Comparison of ENCODE assay signal across 1 cellular context in the genomic region with DNA sequence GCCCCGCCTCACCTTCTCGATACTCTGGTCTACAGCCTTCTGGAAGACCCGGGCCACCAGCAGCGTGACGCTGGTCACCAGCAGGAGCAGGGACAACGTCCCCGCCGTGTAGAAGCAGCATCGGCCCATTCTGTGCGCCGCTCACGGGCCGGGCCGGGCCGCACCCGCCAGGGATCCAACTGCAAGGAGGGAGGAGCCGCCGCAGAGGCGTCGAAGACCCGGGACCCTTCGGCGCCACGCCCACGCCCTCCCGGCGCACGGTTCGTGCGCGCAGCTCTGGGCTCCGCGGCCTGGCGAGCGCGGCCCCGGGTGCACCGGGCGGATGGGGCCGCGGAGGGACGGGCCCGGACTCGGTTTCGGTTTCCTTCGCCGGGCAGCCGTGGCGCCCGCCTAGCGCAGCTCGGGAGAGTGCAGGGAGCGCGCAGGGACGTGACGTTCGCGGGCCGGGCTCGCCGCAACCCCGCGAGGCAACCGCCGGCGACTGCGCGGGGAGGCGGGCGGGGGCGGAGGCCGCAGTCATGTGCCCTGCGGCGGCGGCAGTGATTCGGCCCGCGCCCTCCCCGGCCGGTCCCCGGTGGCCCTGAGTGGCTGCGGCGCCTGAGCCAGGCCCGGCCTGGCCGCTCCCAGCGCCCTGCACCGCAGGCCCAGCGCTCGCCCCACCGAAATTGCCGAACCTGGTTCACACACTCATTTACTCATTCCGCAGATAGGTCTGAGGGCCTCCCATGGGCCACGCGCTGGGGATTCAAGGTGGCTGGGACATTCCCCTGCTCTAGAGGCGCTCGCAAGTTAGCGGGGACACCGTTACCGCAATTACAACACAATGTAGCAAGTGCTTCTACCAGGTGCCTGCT.
TF ChIP-seq lines count a peak whose summit lies in the region.

A gene with protein sequence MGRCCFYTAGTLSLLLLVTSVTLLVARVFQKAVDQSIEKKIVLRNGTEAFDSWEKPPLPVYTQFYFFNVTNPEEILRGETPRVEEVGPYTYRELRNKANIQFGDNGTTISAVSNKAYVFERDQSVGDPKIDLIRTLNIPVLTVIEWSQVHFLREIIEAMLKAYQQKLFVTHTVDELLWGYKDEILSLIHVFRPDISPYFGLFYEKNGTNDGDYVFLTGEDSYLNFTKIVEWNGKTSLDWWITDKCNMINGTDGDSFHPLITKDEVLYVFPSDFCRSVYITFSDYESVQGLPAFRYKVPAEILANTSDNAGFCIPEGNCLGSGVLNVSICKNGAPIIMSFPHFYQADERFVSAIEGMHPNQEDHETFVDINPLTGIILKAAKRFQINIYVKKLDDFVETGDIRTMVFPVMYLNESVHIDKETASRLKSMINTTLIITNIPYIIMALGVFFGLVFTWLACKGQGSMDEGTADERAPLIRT (minus strand): TSS at position 410 of the 854 bp plus-strand sequence. CDS start 281 bp downstream, at position 129.

TF ChIP-seq in K562, 482 proteins besides CTCF, POLR2A, EP300 and RAD21 (continued from another document and continues in another):
- TF ChIP-seq, protein P1, sequence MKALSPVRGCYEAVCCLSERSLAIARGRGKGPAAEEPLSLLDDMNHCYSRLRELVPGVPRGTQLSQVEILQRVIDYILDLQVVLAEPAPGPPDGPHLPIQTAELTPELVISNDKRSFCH (CRISPR knock-in tag; IDR thresholded peaks at IDR 0.05) = no peak
- TF ChIP-seq, protein P1 (tag; IDR thresholded peaks at IDR 0.05) = 0 out of 2 replicates have a peak, but pooled peaks have one; percentile 40
- peak in 1 of 2 experiments; percentile 29; a peak in 1 of 4 replicates for TF ChIP-seq TEAD1 (CRISPR knock-in tag; IDR thresholded peaks at IDR 0.05)
- no peak for TF ChIP-seq ZNF408 (CRISPR knock-in tag; IDR thresholded peaks at IDR 0.05; ENCODE audit: low read depth)
- no peak for TF ChIP-seq ARID2 (IDR thresholded peaks at IDR 0.05)
- TF ChIP-seq NR2C1 (IDR thresholded peaks at IDR 0.05) = no peak
- no peak for TF ChIP-seq NR2C1 (tag; IDR thresholded peaks at IDR 0.05)
- TF ChIP-seq, protein P2, sequence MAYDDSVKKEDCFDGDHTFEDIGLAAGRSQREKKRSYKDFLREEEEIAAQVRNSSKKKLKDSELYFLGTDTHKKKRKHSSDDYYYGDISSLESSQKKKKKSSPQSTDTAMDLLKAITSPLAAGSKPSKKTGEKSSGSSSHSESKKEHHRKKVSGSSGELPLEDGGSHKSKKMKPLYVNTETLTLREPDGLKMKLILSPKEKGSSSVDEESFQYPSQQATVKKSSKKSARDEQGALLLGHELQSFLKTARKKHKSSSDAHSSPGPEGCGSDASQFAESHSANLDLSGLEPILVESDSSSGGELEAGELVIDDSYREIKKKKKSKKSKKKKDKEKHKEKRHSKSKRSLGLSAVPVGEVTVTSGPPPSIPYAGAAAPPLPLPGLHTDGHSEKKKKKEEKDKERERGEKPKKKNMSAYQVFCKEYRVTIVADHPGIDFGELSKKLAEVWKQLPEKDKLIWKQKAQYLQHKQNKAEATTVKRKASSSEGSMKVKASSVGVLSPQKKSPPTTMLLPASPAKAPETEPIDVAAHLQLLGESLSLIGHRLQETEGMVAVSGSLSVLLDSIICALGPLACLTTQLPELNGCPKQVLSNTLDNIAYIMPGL (CRISPR knock-in tag; IDR thresholded peaks at IDR 0.05) = no peak
- TF ChIP-seq CBFB (CRISPR knock-in tag; IDR thresholded peaks at IDR 0.05) = no peak
- TF ChIP-seq TEAD2 (tag; IDR thresholded peaks at IDR 0.05) = no peak
- no peak for TF ChIP-seq ESRRB (CRISPR knock-in tag; IDR thresholded peaks at IDR 0.05; ENCODE audit: borderline replicate concordance)
- TF ChIP-seq FOXK2 (conservative IDR thresholded peaks at IDR 0.05 in 1 of 2, IDR thresholded peaks at IDR 0.05 in 1 of 2; ENCODE audit: low read depth in 2 of 2) = no peak
- TF ChIP-seq TFE3 (CRISPR knock-in tag; IDR thresholded peaks at IDR 0.05) = no peak
- TF ChIP-seq MXD1 (CRISPR knock-in tag; IDR thresholded peaks at IDR 0.05; ENCODE audit: borderline replicate concordance, poor library complexity, severe bottlenecking) = no peak
- no peak for TF ChIP-seq ATF1 (CRISPR knock-in tag; IDR thresholded peaks at IDR 0.05)
- TF ChIP-seq ATF1 (tag; IDR thresholded peaks at IDR 0.05) = peak; percentile 87
- TF ChIP-seq ZNF551 (CRISPR knock-in tag; IDR thresholded peaks at IDR 0.05) = no peak
- TF ChIP-seq POLR2G (IDR thresholded peaks at IDR 0.05; ENCODE audit: low read depth, low read length) = peak; percentile 90
- no peak for TF ChIP-seq ZNF764 (CRISPR knock-in tag; IDR thresholded peaks at IDR 0.05; ENCODE audit: low read depth)
- TF ChIP-seq DPF2 (IDR thresholded peaks at IDR 0.05) = no peak
- no peak for TF ChIP-seq CCAR2 (IDR thresholded peaks at IDR 0.05; ENCODE audit: low read depth, low read length)
- TF ChIP-seq ZBTB17 (CRISPR knock-in tag; IDR thresholded peaks at IDR 0.05) = peak; percentile 76; the same call in 1 of the 2 replicates
- TF ChIP-seq PHF20 (IDR thresholded peaks at IDR 0.05; ENCODE audit: partially characterized antibody) = peak; percentile 61
- no peak for TF ChIP-seq TRIM24 (IDR thresholded peaks at IDR 0.05)
- no peak for TF ChIP-seq E2F4 (CRISPR knock-in tag; IDR thresholded peaks at IDR 0.05; ENCODE audit: low read depth)
- TF ChIP-seq SMAD3 (CRISPR knock-in tag; conservative IDR thresholded peaks at IDR 0.05) = no peak
- no peak for TF ChIP-seq LARP7 (IDR thresholded peaks at IDR 0.05)
- no peak for TF ChIP-seq STAT6 (CRISPR knock-in tag; IDR thresholded peaks at IDR 0.05)
- TF ChIP-seq, protein P3, sequence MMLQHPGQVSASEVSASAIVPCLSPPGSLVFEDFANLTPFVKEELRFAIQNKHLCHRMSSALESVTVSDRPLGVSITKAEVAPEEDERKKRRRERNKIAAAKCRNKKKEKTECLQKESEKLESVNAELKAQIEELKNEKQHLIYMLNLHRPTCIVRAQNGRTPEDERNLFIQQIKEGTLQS (IDR thresholded peaks at IDR 0.05) = no peak
- TF ChIP-seq, protein P3 (CRISPR knock-in tag; conservative IDR thresholded peaks at IDR 0.05) = no peak
- TF ChIP-seq RBM25 (IDR thresholded peaks at IDR 0.05; ENCODE audit: low read depth, low read length, severe bottlenecking) = peak; percentile 54
- no peak for TF ChIP-seq JUNB (CRISPR knock-in tag; conservative IDR thresholded peaks at IDR 0.05)
- peak; percentile 77 to 89 for TF ChIP-seq E2F6 (IDR thresholded peaks at IDR 0.05; ENCODE audit: borderline replicate concordance in 1 of 2, extremely low read depth in 1 of 2, insufficient read depth in 1 of 2, insufficient read length in 1 of 2, low read depth in 1 of 2, low read length in 1 of 2, poor library complexity in 1 of 2, severe bottlenecking in 1 of 2)
- TF ChIP-seq, protein P4, sequence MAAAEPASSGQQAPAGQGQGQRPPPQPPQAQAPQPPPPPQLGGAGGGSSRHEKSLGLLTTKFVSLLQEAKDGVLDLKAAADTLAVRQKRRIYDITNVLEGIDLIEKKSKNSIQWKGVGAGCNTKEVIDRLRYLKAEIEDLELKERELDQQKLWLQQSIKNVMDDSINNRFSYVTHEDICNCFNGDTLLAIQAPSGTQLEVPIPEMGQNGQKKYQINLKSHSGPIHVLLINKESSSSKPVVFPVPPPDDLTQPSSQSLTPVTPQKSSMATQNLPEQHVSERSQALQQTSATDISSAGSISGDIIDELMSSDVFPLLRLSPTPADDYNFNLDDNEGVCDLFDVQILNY (CRISPR knock-in tag; IDR thresholded peaks at IDR 0.05) = no peak
- no peak for TF ChIP-seq MAFK (IDR thresholded peaks at IDR 0.05; ENCODE audit: low read length)
- TF ChIP-seq, protein P5, sequence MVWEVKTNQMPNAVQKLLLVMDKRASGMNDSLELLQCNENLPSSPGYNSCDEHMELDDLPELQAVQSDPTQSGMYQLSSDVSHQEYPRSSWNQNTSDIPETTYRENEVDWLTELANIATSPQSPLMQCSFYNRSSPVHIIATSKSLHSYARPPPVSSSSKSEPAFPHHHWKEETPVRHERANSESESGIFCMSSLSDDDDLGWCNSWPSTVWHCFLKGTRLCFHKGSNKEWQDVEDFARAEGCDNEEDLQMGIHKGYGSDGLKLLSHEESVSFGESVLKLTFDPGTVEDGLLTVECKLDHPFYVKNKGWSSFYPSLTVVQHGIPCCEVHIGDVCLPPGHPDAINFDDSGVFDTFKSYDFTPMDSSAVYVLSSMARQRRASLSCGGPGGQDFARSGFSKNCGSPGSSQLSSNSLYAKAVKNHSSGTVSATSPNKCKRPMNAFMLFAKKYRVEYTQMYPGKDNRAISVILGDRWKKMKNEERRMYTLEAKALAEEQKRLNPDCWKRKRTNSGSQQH (CRISPR knock-in tag; IDR thresholded peaks at IDR 0.05) = no peak
- no peak; the same call in 1 of the 2 replicates for TF ChIP-seq ZNF589 (CRISPR knock-in tag; IDR thresholded peaks at IDR 0.05; ENCODE audit: low read depth)
